ENCODE assay signal across 22 cellular contexts in genomic region chr10:73032536-73032935, GRCh38.
A peak's percentile ranks its signal among the peaks of the same experiment; 100 is the strongest.
DNase-seq lines count a peak whose midpoint lies in the region; ATAC-seq and TF ChIP-seq lines count a peak whose summit lies in the region.
"Had no signal": no experiment of that assay in that cellular context is flagged by ENCODE, and none has a peak within 500 bp of the region (broad histone marks: within the 10 kb centered on the region; RNA-seq: fewer than 3 reads in every experiment).

No MANE protein-coding gene starts in this region.

- H3K4me3 ChIP-seq in cardiac muscle cell: no peak overlapping the region
- H3K4me3 ChIP-seq in heart left ventricle: no peak overlapping the region
- H3K4me3 ChIP-seq in neuron (ENCODE audit: low read length): peak overlapping the region; percentile 10
- H3K4me3 ChIP-seq in MM.1S (ENCODE audit: low read length): no peak overlapping the region
- H3K4me3 ChIP-seq: BLaER1 had no signal

- no peak overlapping the region for H3K9ac ChIP-seq in MM.1S (ENCODE audit: low read length)
- H3K9ac ChIP-seq: BLaER1, SK-N-SH had no signal

- H3K4me1 Mint-ChIP-seq in activated T-helper 2 cell treated with anti-CD3 and anti-CD28 coated beads, Interferon-gamma antibody, Interleukin-2, Interleukin-4, amounts not matched to agents 10 μg/mL and 5 μg/mL and 100 μg/mL, durations not matched to agents 14 hours and 24 hours and 36 hours (ENCODE audit: low read depth): peaks cover 7% of the 10 kb centered on the region

- peaks cover 6% of the 10 kb centered on the region for H3K4me1 ChIP-seq in cardiac muscle cell (ENCODE audit: low read depth)
- peaks cover 0 to 7% (median 0%) of the 10 kb centered on the region in 12 donors for H3K4me1 ChIP-seq in heart left ventricle
- peaks cover 17% of the 10 kb centered on the region for H3K4me1 ChIP-seq in neuron (ENCODE audit: insufficient read depth, low read length)
- no peaks in the 10 kb centered on the region for H3K4me1 ChIP-seq in MM.1S (ENCODE audit: low read length)
- H3K4me1 ChIP-seq: BLaER1 had no signal

- H2AFZ ChIP-seq in neuron (ENCODE audit: low read depth, low read length) (peak overlapping the region; percentile 73), MM.1S (ENCODE audit: low read length) (no peak overlapping the region)

- intact Hi-C loops in heart left ventricle (cut with DNase I): no loop called here
- intact Hi-C loops in activated T-helper 2 cell treated with anti-CD3 and anti-CD28 coated beads, Interferon-gamma antibody, Interleukin-2, Interleukin-4, amounts not matched to agents 10 μg/mL and 5 μg/mL and 100 μg/mL, durations not matched to agents 14 hours and 24 hours and 36 hours (cut with micrococcal nuclease): no loop called here

- no peaks in the 10 kb centered on the region for H4K20me1 ChIP-seq in MM.1S (ENCODE audit: insufficient read depth, low read length)
- H4K20me1 ChIP-seq: BLaER1 had no signal

- H3K9me2 ChIP-seq in MM.1S (replicated peaks; ENCODE audit: insufficient read depth, low read length): no peaks in the 10 kb centered on the region
- H3K9me2 ChIP-seq: SK-N-SH had no signal

- H3K9me3 Mint-ChIP-seq in activated T-helper 2 cell treated with anti-CD3 and anti-CD28 coated beads, Interferon-gamma antibody, Interleukin-2, Interleukin-4, amounts not matched to agents 10 μg/mL and 5 μg/mL and 100 μg/mL, durations not matched to agents 14 hours and 24 hours and 36 hours: no peaks in the 10 kb centered on the region
- H3K9me3 Mint-ChIP-seq: CD4-positive, alpha-beta T cell had no signal

- TF ChIP-seq CTCF in cardiac muscle cell (IDR thresholded peaks at IDR 0.05; ENCODE audit: low read depth, low read length) (no peak), heart left ventricle (IDR thresholded peaks at IDR 0.05) (no peak), MM.1S (IDR thresholded peaks at IDR 0.05; ENCODE audit: low read length) (no peak)

- no peak for TF ChIP-seq POLR2A in heart left ventricle (IDR thresholded peaks at IDR 0.05)

- H3K27ac Mint-ChIP-seq in activated T-helper 2 cell treated with anti-CD3 and anti-CD28 coated beads, Interferon-gamma antibody, Interleukin-2, Interleukin-4, amounts not matched to agents 10 μg/mL and 5 μg/mL and 100 μg/mL, durations not matched to agents 14 hours and 24 hours and 36 hours: no peak overlapping the region
- H3K27ac Mint-ChIP-seq: CD4-positive, alpha-beta T cell had no signal

- no peaks in the 10 kb centered on the region for H3K79me2 ChIP-seq in MM.1S (ENCODE audit: low read length)

- H3K27ac ChIP-seq in cardiac muscle cell (peak overlapping the region; percentile 70), heart left ventricle (no peak overlapping the region), MM.1S (ENCODE audit: low read length) (no peak overlapping the region)
- H3K27ac ChIP-seq: BLaER1 had no signal

- H3K36me3 Mint-ChIP-seq in activated T-helper 2 cell treated with anti-CD3 and anti-CD28 coated beads, Interferon-gamma antibody, Interleukin-2, Interleukin-4, amounts not matched to agents 10 μg/mL and 5 μg/mL and 100 μg/mL, durations not matched to agents 14 hours and 24 hours and 36 hours (ENCODE audit: low read depth): peaks cover 69% of the 10 kb centered on the region

- no peak overlapping the region for H3K4me3 Mint-ChIP-seq in activated T-helper 2 cell treated with anti-CD3 and anti-CD28 coated beads, Interferon-gamma antibody, Interleukin-2, Interleukin-4, amounts not matched to agents 10 μg/mL and 5 μg/mL and 100 μg/mL, durations not matched to agents 14 hours and 24 hours and 36 hours (ENCODE audit: low read depth)
- H3K4me3 Mint-ChIP-seq: CD4-positive, alpha-beta T cell had no signal

- no peak overlapping the region for H3K4me2 ChIP-seq in MM.1S (ENCODE audit: low read depth, low read length)
- H3K4me2 ChIP-seq: BLaER1, SK-N-SH had no signal

- 0 out of 2 replicates have a peak, but pooled peaks cover 2% of the 10 kb centered on the region for H3F3A ChIP-seq in MM.1S (ENCODE audit: insufficient read depth, low read length)

- H3K36me3 ChIP-seq in cardiac muscle cell: peaks cover 60% of the 10 kb centered on the region
- peaks cover 4 to 97% (median 67%) of the 10 kb centered on the region in 9 donors for H3K36me3 ChIP-seq in heart left ventricle
- peaks cover 18% of the 10 kb centered on the region for H3K36me3 ChIP-seq in neuron (ENCODE audit: insufficient read depth, low read length)
- no peaks in the 10 kb centered on the region for H3K36me3 ChIP-seq in MM.1S (replicated peaks; ENCODE audit: insufficient read depth, low read length)

- ATAC-seq in heart left ventricle (no peak), HG02885 (IDR thresholded peaks at IDR 0.05; ENCODE audit: poor library complexity, unreplicated experiment) (no peak)
- ATAC-seq: PC-3 had no signal

- no peaks in the 10 kb centered on the region for H3K27me3 ChIP-seq in cardiac muscle cell
- no peaks in the 10 kb centered on the region for H3K27me3 ChIP-seq in heart left ventricle
- H3K27me3 ChIP-seq in neuron (ENCODE audit: insufficient read depth, low read length): no peaks in the 10 kb centered on the region
- no peaks in the 10 kb centered on the region for H3K27me3 ChIP-seq in MM.1S (replicated peaks; ENCODE audit: insufficient read depth, low read length)
- H3K27me3 ChIP-seq: BLaER1 had no signal

- DNase-seq in cardiac muscle cell (ENCODE audit: low read depth in 1 of 2, low spot score in 1 of 2): no peak
- no peak for DNase-seq in heart left ventricle
- DNase-seq in globus pallidus (ENCODE audit: low spot score): peak; percentile 9
- no peak for DNase-seq in NCI-H748 treated with DMSO at 0.1 percent for 48 hours (lab: John Stamatoyannopoulos, UW)
- DNase-seq in activated T-helper 2 cell treated with anti-CD3 and anti-CD28 coated beads, Interferon-gamma antibody, Interleukin-2, Interleukin-4, amounts not matched to agents 10 μg/mL and 5 μg/mL and 100 μg/mL, durations not matched to agents 14 hours and 24 hours and 36 hours (ENCODE audit: low spot score): no peak
- no peak for DNase-seq in MM.1S
- DNase-seq: 8988T; ACHN; CD4-positive, alpha-beta T cell; COR-L47; NCI-H1092; NCI-H1417 treated with DMSO at 0.1 percent for 48 hours; NCI-H1694 treated with DMSO at 0.1 percent for 48 hours; NCI-H2081; NCI-H226; NCI-H524; NCI-H774; PC-3; SK-N-SH had no signal

- no peaks in the 10 kb centered on the region for H3K9me3 ChIP-seq in cardiac muscle cell (ENCODE audit: low read depth)
- H3K9me3 ChIP-seq in heart left ventricle: no peaks in the 10 kb centered on the region
- no peaks in the 10 kb centered on the region for H3K9me3 ChIP-seq in neuron (ENCODE audit: low read length)
- H3K9me3 ChIP-seq in MM.1S (replicated peaks; ENCODE audit: insufficient read depth, low read length): no peaks in the 10 kb centered on the region
- H3K9me3 ChIP-seq: BLaER1, SK-N-SH had no signal

- no peaks in the 10 kb centered on the region for H3K27me3 Mint-ChIP-seq in activated T-helper 2 cell treated with anti-CD3 and anti-CD28 coated beads, Interferon-gamma antibody, Interleukin-2, Interleukin-4, amounts not matched to agents 10 μg/mL and 5 μg/mL and 100 μg/mL, durations not matched to agents 14 hours and 24 hours and 36 hours (ENCODE audit: low read depth)
- H3K27me3 Mint-ChIP-seq: CD4-positive, alpha-beta T cell had no signal

- 95 to 99% (median 96%) methylated on average over 6 of the region's 6 CpGs for WGBS in heart left ventricle, 4 donors
